16 cellular contexts compared by ENCODE assay signal in the genomic region with DNA sequence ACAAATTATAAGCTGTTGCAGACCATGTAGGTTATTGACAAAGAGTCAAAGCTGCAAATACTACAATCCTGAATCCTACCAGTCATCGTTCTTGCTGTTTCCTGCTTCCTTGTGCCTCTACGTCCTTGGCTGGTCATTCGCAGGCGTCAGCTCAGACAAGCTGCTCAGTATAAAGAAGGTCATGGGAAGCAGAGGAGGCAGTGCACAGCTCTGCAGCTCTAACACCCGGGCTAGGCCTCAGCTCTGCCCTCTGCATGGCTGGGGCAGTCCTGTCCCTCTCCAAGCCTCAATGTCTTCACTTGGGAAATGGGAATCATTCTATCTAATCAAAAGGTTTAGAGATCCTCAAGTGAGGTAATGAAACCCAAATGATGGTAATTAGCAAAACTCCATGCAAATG. TPM values are rescaled to one million over a fixed set of nuclear protein-coding genes. Genes with fewer than 3 reads are reported as not detected.
DNase-seq lines count a peak whose midpoint lies in the region; TF ChIP-seq lines count a peak whose summit lies in the region.
"Had no signal": no experiment of that assay in that cellular context is flagged by ENCODE, and none has a peak within 500 bp of the region (broad histone marks: within the 10 kb centered on the region; RNA-seq: fewer than 3 reads in every experiment).

No MANE protein-coding gene starts in this region.

- no peaks in the 10 kb centered on the region for H3K79me2 ChIP-seq in hepatocyte

- H3K4me1 ChIP-seq in adrenal gland (replicated peaks in 1 of 2) (peaks cover 0 to 7% of the 10 kb centered on the region in 2 donors), hepatocyte (ENCODE audit: insufficient read depth) (no peaks in the 10 kb centered on the region)
- H3K4me1 ChIP-seq: Caco-2 had no signal

- H3K27ac Mint-ChIP-seq in neural crest cell (ENCODE audit: unreplicated experiment), result peak overlapping the region; percentile 20

- H3K9me3 ChIP-seq in adrenal gland (replicated peaks in 1 of 3) (no peaks in the 10 kb centered on the region), hepatocyte (ENCODE audit: low read depth) (no peaks in the 10 kb centered on the region)
- H3K9me3 ChIP-seq: Caco-2 had no signal

- H3K27me3 Mint-ChIP-seq in neural crest cell (ENCODE audit: low read depth), result no peaks in the 10 kb centered on the region

- no peaks in the 10 kb centered on the region for H4K20me1 ChIP-seq in hepatocyte (ENCODE audit: insufficient read depth, poor library complexity, severe bottlenecking)

- H3K9me2 ChIP-seq in hepatocyte (replicated peaks; ENCODE audit: insufficient read depth), result no peaks in the 10 kb centered on the region

- no peaks in the 10 kb centered on the region for H3K36me3 Mint-ChIP-seq in neural crest cell (ENCODE audit: low read depth)
- H3K36me3 Mint-ChIP-seq: CD8-positive, alpha-beta memory T cell had no signal

- no peak overlapping the region for H2AFZ ChIP-seq in hepatocyte

- H3K9me3 Mint-ChIP-seq in neural crest cell, result no peaks in the 10 kb centered on the region
- H3K9me3 Mint-ChIP-seq: CD8-positive, alpha-beta memory T cell had no signal

- no peak overlapping the region for H3K4me2 ChIP-seq in hepatocyte

- intact Hi-C loops in adrenal gland (cut with DNase I), result no loop called here

- peaks cover 10% of the 10 kb centered on the region for H3K4me1 Mint-ChIP-seq in neural crest cell
- H3K4me1 Mint-ChIP-seq: CD8-positive, alpha-beta memory T cell had no signal

- WGBS in adrenal gland, 4 donors, result 31 to 65% (median 39%) methylated on average over 5 of the region's 5 CpGs
- WGBS in hepatocyte (ENCODE audit: low lambda C conversion rate, missing lambda C conversion rate), result 95% methylated on average over 5 of the region's 5 CpGs

- H3K4me3 Mint-ChIP-seq in neural crest cell, result no peak overlapping the region
- H3K4me3 Mint-ChIP-seq: CD8-positive, alpha-beta memory T cell had no signal

- no peaks in the 10 kb centered on the region for H3K36me3 ChIP-seq in adrenal gland (replicated peaks in 1 of 2)
- no peaks in the 10 kb centered on the region for H3K36me3 ChIP-seq in hepatocyte (replicated peaks; ENCODE audit: insufficient read depth, low read depth)

- no peak for TF ChIP-seq CTCF in adrenal gland (IDR thresholded peaks at IDR 0.05)
- TF ChIP-seq CTCF in neural crest cell (conservative IDR thresholded peaks at IDR 0.05), result no peak
- no peak for TF ChIP-seq CTCF in hepatocyte (IDR thresholded peaks at IDR 0.05; ENCODE audit: poor library complexity)

- H3K27me3 ChIP-seq in adrenal gland (no peaks in the 10 kb centered on the region), hepatocyte (no peaks in the 10 kb centered on the region)

- no peak for TF ChIP-seq POLR2A in adrenal gland (IDR thresholded peaks at IDR 0.05)

- H3K27ac ChIP-seq in adrenal gland (peak overlapping the region in 1 of 5 donors; percentile 41), hepatocyte (no peak overlapping the region)
- H3K27ac ChIP-seq: 22Rv1 had no signal

- DNase-seq in NCI-H82 (lab: John Stamatoyannopoulos, UW) (peak; percentile 31), NCI-H82 treated with DMSO at 0.1 percent for 48 hours (lab: John Stamatoyannopoulos, UW; ENCODE audit: unreplicated experiment) (no peak), adrenal gland (peak in 4 of 7 donors; percentile 26 to 64 (median 52)), left kidney (ENCODE audit: low read depth, low spot score) (peak; percentile 48), neural crest cell (ENCODE audit: low read depth, low spot score) (no peak), C1 segment of cervical spinal cord (lab: John Stamatoyannopoulos, UW) (no peak), hepatocyte (ENCODE audit: low spot score) (no peak), GF-D8 (lab: John Stamatoyannopoulos, UW) (no peak)
- DNase-seq: Caco-2; CD8-positive, alpha-beta memory T cell; DND-41; GDM1 had no signal

- H3K4me3 ChIP-seq in adrenal gland (no peak overlapping the region), hepatocyte (no peak overlapping the region)

RNA-seq across cellular contexts. Expression of a gene that starts 39.8 kb away (rescaled TPM):
- total RNA-seq in adrenal gland, result under 1 TPM in 4 of 8 donors, not detected in 4; 0.15 to 0.64 (median 0.26) TPM
- polyA plus RNA-seq in adrenal gland, result under 1 TPM in 1 of 3 donors, not detected in 2; 0.05 TPM
- total RNA-seq in neural crest cell, result not detected in 2 replicates
- total RNA-seq in hepatocyte, result not detected in 2 replicates
- polyA plus RNA-seq in hepatocyte, result not detected in 2 replicates
- total RNA-seq: A673; Caco-2; CD8-positive, alpha-beta memory T cell; H1 had no signal
- polyA plus RNA-seq: BJ; CD8-positive, alpha-beta memory T cell; H1 had no signal

RNA-seq across cellular contexts. Expression of a gene that starts 59.6 kb away (rescaled TPM):
- total RNA-seq in adrenal gland, result 10 to 100 TPM in 1 of 8 donors, 1 to 10 TPM in 7; 2.3 to 12.5 (median 5.8) TPM
- 1 to 10 TPM; 1.3 to 6.0 (median 2.8) TPM for polyA plus RNA-seq in adrenal gland
- total RNA-seq in neural crest cell, result 8.5 and 8.7 TPM in 2 replicates
- total RNA-seq in hepatocyte, result 2.5 and 3.0 TPM in 2 replicates
- 3.2 and 3.4 TPM in 2 replicates for polyA plus RNA-seq in hepatocyte

RNA-seq across cellular contexts. Expression of a gene that starts 60.0 kb away (rescaled TPM):
- total RNA-seq in adrenal gland (100 to 1,000 TPM; 351 to 736 (median 615) TPM), neural crest cell (103 and 105 TPM in 2 replicates), hepatocyte (708 and 714 TPM in 2 replicates)
- polyA plus RNA-seq in adrenal gland (100 to 1,000 TPM in 2 of 3 donors, 10 to 100 TPM in 1; 96.8 to 489 (median 131) TPM), hepatocyte (1,181 and 1,185 TPM in 2 replicates)

Comparison
In these comparisons a context has a peak if more than half of its experiments do, and no peak if none do; other contexts are left out.
1. DNase-seq: peak in NCI-H82 (single experiment), adrenal gland (4 of 7) and left kidney (single experiment); none in NCI-H82 treated with DMSO at 0.1 percent for 48 hours (single experiment), neural crest cell (single experiment), C1 segment of cervical spinal cord (0 of 14), hepatocyte (single experiment) and GF-D8 (single experiment).